ENCODE assay signal across 12 cellular contexts in genomic region chr11:10660323-10660722, GRCh38. TPM values are rescaled to one million over a fixed set of nuclear protein-coding genes. Genes with fewer than 3 reads are reported as not detected.
DNase-seq lines count a peak whose midpoint lies in the region; ATAC-seq and TF ChIP-seq lines count a peak whose summit lies in the region.
"Had no signal": no experiment of that assay in that cellular context is flagged by ENCODE, and none has a peak within 500 bp of the region (broad histone marks: within the 10 kb centered on the region; RNA-seq: fewer than 3 reads in every experiment).

No MANE protein-coding gene starts in this region.

- no peaks in the 10 kb centered on the region for H4K20me1 ChIP-seq in HCT116 (ENCODE audit: insufficient read depth)
- H4K20me1 ChIP-seq in mammary epithelial cell (ENCODE audit: insufficient read depth, low read length) = no peaks in the 10 kb centered on the region

- WGBS in mammary epithelial cell (ENCODE audit: low coverage, missing lambda C conversion rate) = 90% methylated on average over 2 of the region's 2 CpGs
- WGBS in stomach, 5 donors = 80 to 90% (median 86%) methylated on average over 2 of the region's 2 CpGs

- H2AFZ ChIP-seq in HCT116 (ENCODE audit: low read depth, low read length, poor library complexity, severe bottlenecking) = no peak overlapping the region
- H2AFZ ChIP-seq in mammary epithelial cell (ENCODE audit: low read depth, low read length) = no peak overlapping the region
- H2AFZ ChIP-seq: GM23338 had no signal

- peak; percentile 63 for TF ChIP-seq POLR2A in HCT116 (IDR thresholded peaks at IDR 0.05; ENCODE audit: borderline replicate concordance, extremely low read depth, insufficient read depth, insufficient read length)
- no peak for TF ChIP-seq POLR2A in stomach (IDR thresholded peaks at IDR 0.05)

- dilution Hi-C loops in mammary epithelial cell (cut with HindIII; ENCODE audit: low sequenced_read_pairs) = no loop called here

- H3K4me3 ChIP-seq in HCT116 (replicated peaks in 1 of 2; ENCODE audit: low read depth in 1 of 2, low read length in 2 of 2) (no peak overlapping the region), mammary epithelial cell (replicated peaks in 1 of 3; ENCODE audit: insufficient read depth in 1 of 3, low read depth in 2 of 3, low read length in 3 of 3) (no peak overlapping the region), muscle layer of duodenum (ENCODE audit: low read depth in 1 of 2, low read length in 2 of 2) (no peak overlapping the region), stomach (no peak overlapping the region)
- H3K4me3 ChIP-seq: GM23338 had no signal

- H3K79me2 ChIP-seq in HCT116 (ENCODE audit: insufficient read depth, low read length) (no peaks in the 10 kb centered on the region), mammary epithelial cell (ENCODE audit: insufficient read depth, low read length) (no peaks in the 10 kb centered on the region)

- no peaks in the 10 kb centered on the region for H3K9me2 ChIP-seq in HCT116 (ENCODE audit: insufficient read depth)

- H3K27me3 ChIP-seq in HCT116 (ENCODE audit: insufficient read depth, low read length) (no peaks in the 10 kb centered on the region), mammary epithelial cell (ENCODE audit: insufficient read depth, low read length) (no peaks in the 10 kb centered on the region), muscle layer of duodenum (ENCODE audit: low read depth, low read length) (no peaks in the 10 kb centered on the region), stomach (no peaks in the 10 kb centered on the region)

- POLR2A ChIA-PET in HCT116 (lab: Charles Lee) = interaction anchor here (1.6 to 1.9 kb wide), 3 partner anchors 9 to 57 kb away, joined by 5 to 9 read pairs (median 6); no protein-coding TSS in a partner anchor

- RAD21 ChIA-PET in HCT116 (lab: Charles Lee; ENCODE audit: low non-redundant PET in 1 of 2, low total read pairs in 2 of 2, uncharacterized antibody in 2 of 2, unreplicated experiment in 2 of 2) = interaction anchor here (0.8 to 1.2 kb wide), 2 partner anchors 12 to 74 kb away, joined by 3 read pairs; no protein-coding TSS in a partner anchor

- H3K4me1 ChIP-seq in HCT116 (ENCODE audit: control insufficient read depth in 1 of 2, insufficient read depth in 2 of 2, low read length in 2 of 2) (peaks cover 60 to 99% of the 10 kb centered on the region in 2 experiments), mammary epithelial cell (ENCODE audit: insufficient read depth, low read length) (peaks cover 19% of the 10 kb centered on the region), muscle layer of duodenum (ENCODE audit: control insufficient read depth in 1 of 2, insufficient read depth in 2 of 2, low read length in 2 of 2) (peaks cover 46 to 47% of the 10 kb centered on the region in 2 donors), stomach (peaks cover 33 to 92% (median 69%) of the 10 kb centered on the region in 4 donors)

- TF ChIP-seq RAD21 in HCT116 (IDR thresholded peaks at IDR 0.05; ENCODE audit: low read depth) = no peak

- H3K9ac ChIP-seq in HCT116 (ENCODE audit: low read length) = peak overlapping the region; percentile 66
- H3K9ac ChIP-seq in mammary epithelial cell (ENCODE audit: insufficient read depth, low read length) = no peak overlapping the region

- intact Hi-C loops in HCT116 (cut with micrococcal nuclease) = no loop called here
- intact Hi-C loops in mammary epithelial cell (cut with micrococcal nuclease) = no loop called here
- intact Hi-C loops in stomach (cut with DNase I; ENCODE audit: low total_unique reads) = no loop called here

- H3K9me3 ChIP-seq in HCT116 (ENCODE audit: control insufficient read depth in 1 of 2, insufficient read depth in 1 of 2, low read depth in 1 of 2, low read length in 2 of 2) = no peaks in the 10 kb centered on the region
- H3K9me3 ChIP-seq in mammary epithelial cell (replicated peaks; ENCODE audit: insufficient read depth, low read length) = no peaks in the 10 kb centered on the region
- H3K9me3 ChIP-seq in muscle layer of duodenum (ENCODE audit: control insufficient read depth in 1 of 2, low read length in 2 of 2) = no peaks in the 10 kb centered on the region
- H3K9me3 ChIP-seq in stomach = no peaks in the 10 kb centered on the region

- peak overlapping the region; percentile 61; the same call in 1 of the 2 replicates for H3K4me2 ChIP-seq in HCT116 (ENCODE audit: low read length)
- H3K4me2 ChIP-seq in mammary epithelial cell (ENCODE audit: insufficient read depth, low read depth, low read length) = no peak overlapping the region
- H3K4me2 ChIP-seq: GM23338 had no signal

- DNase-seq in HCT116 (ENCODE audit: low read depth, low spot score) (no peak), mammary epithelial cell (no peak), stomach (no peak), AG20443 (ENCODE audit: low spot score) (no peak), NCI-H2081 treated with DMSO at 0.1 percent for 48 hours (lab: John Stamatoyannopoulos, UW) (no peak), NCI-H1105 treated with DMSO at 0.1 percent for 48 hours (lab: John Stamatoyannopoulos, UW) (no peak)
- DNase-seq in stimulated activated naive CD8-positive, alpha-beta T cell treated with anti-CD3 and anti-CD28 coated beads, Interleukin-15, Interleukin-2, amounts not matched to agents 100 U/mL and 50 U/mL, for 24 hours = no peak
- DNase-seq: NCI-H2171; stimulated activated CD8-positive, alpha-beta memory T cell treated with anti-CD3 and anti-CD28 coated beads, Interleukin-4, amount 100 ng/mL, for 48 hours had no signal

- TF ChIP-seq CTCF in HCT116 (IDR thresholded peaks at IDR 0.05 in 2 of 3, conservative IDR thresholded peaks at IDR 0.05 in 1 of 3; ENCODE audit: borderline replicate concordance in 1 of 3, insufficient read depth in 1 of 3, low read depth in 2 of 3, low read length in 2 of 3) (no peak), mammary epithelial cell (conservative IDR thresholded peaks at IDR 0.05 in 1 of 2, IDR thresholded peaks at IDR 0.05 in 1 of 2; ENCODE audit: extremely low read depth in 1 of 2, insufficient read depth in 1 of 2, low read depth in 1 of 2, low read length in 2 of 2) (no peak), stomach (IDR thresholded peaks at IDR 0.05) (no peak)

- H3K36me3 ChIP-seq in HCT116 (ENCODE audit: control insufficient read depth in 1 of 2, insufficient read depth in 2 of 2, low read length in 2 of 2) (no peaks in the 10 kb centered on the region), mammary epithelial cell (ENCODE audit: insufficient read depth, low read length) (no peaks in the 10 kb centered on the region), muscle layer of duodenum (ENCODE audit: control insufficient read depth in 1 of 2, insufficient read depth in 2 of 2, low read length in 2 of 2) (no peaks in the 10 kb centered on the region), stomach (no peaks in the 10 kb centered on the region)

- in situ Hi-C loops in mammary epithelial cell (cut with MboI; ENCODE audit: low sequenced_read_pairs in 2 of 2) = no loop called here

- BruUV-seq in HCT116 (replicated peaks; lab: Mats Ljungman, UMichigan) (TSS peak; percentile 93), mammary epithelial cell (replicated peaks; lab: Mats Ljungman, UMichigan) (TSS peak; percentile 76)

- no peak for TF ChIP-seq EP300 in stomach (IDR thresholded peaks at IDR 0.05)

- CTCF ChIA-PET in HCT116 (lab: Charles Lee) = interaction anchor here (1.1 to 1.2 kb wide), 2 partner anchors 18 to 75 kb away, joined by 3 to 4 read pairs; no protein-coding TSS in a partner anchor
- CTCF ChIA-PET in mammary epithelial cell (lab: Charles Lee; ENCODE audit: low non-redundant PET) = no interaction called here

- ATAC-seq in HCT116 = no peak; the same call in 1 of the 2 replicates
- ATAC-seq in stimulated activated naive CD8-positive, alpha-beta T cell treated with anti-CD3 and anti-CD28 coated beads, Interleukin-15, Interleukin-2, amounts not matched to agents 100 U/mL and 50 U/mL, for 24 hours = no peak
- ATAC-seq: activated CD8-positive, alpha-beta T cell treated with anti-CD3 and anti-CD28 coated beads for 36 hours; GM23338 had no signal

- H3K27ac ChIP-seq in HCT116 (ENCODE audit: low read depth, low read length) (peak overlapping the region; percentile 100), mammary epithelial cell (ENCODE audit: insufficient read depth, low read depth, low read length) (no peak overlapping the region), muscle layer of duodenum (ENCODE audit: low read length) (peak overlapping the region; percentile 82), stomach (peak overlapping the region in 4 of 5 donors; percentile 71 to 86 (median 82))

TF ChIP-seq in HCT116, 20 proteins besides CTCF, POLR2A, EP300 and RAD21 (continues in another document):
- TF ChIP-seq FOSL1 (IDR thresholded peaks at IDR 0.05; ENCODE audit: low read depth) (no peak), SP1 (IDR thresholded peaks at IDR 0.05; ENCODE audit: low read depth) (no peak), EZH2phosphoT487 (IDR thresholded peaks at IDR 0.05; ENCODE audit: borderline replicate concordance) (no peak), JUND (IDR thresholded peaks at IDR 0.05) (no peak), POLR2AphosphoS5 (IDR thresholded peaks at IDR 0.05; ENCODE audit: low read depth, low read length) (no peak), ATF3 (IDR thresholded peaks at IDR 0.05) (no peak), CEBPB (IDR thresholded peaks at IDR 0.05; ENCODE audit: low read depth) (no peak), SRF (IDR thresholded peaks at IDR 0.05; ENCODE audit: low read depth) (no peak)

RNA-seq across cellular contexts. Expression of gene IRAG1, which starts 33.2 kb away (rescaled TPM):
- total RNA-seq in HCT116 (2021; ENCODE audit: unreplicated experiment) = 3.7 TPM
- 2.0 and 2.3 TPM in 2 replicates for polyA plus RNA-seq in HCT116 (2012)
- total RNA-seq in mammary epithelial cell = 1 to 10 TPM in 1 of 2 donors, under 1 TPM in 1; 0.31 to 2.0 TPM
- 0.14 TPM for polyA plus RNA-seq in mammary epithelial cell
- polyA minus RNA-seq in mammary epithelial cell = not detected
- total RNA-seq in stomach = 10 to 100 TPM; 24.6 to 60.7 (median 40.3) TPM
- polyA plus RNA-seq in stomach = 10 to 100 TPM; 12.7 to 17.2 (median 17.1) TPM
- total RNA-seq: activated CD8-positive, alpha-beta T cell treated with anti-CD3 and anti-CD28 coated beads for 36 hours had no signal
